8 cellular contexts compared by ENCODE assay signal in the genomic region with DNA sequence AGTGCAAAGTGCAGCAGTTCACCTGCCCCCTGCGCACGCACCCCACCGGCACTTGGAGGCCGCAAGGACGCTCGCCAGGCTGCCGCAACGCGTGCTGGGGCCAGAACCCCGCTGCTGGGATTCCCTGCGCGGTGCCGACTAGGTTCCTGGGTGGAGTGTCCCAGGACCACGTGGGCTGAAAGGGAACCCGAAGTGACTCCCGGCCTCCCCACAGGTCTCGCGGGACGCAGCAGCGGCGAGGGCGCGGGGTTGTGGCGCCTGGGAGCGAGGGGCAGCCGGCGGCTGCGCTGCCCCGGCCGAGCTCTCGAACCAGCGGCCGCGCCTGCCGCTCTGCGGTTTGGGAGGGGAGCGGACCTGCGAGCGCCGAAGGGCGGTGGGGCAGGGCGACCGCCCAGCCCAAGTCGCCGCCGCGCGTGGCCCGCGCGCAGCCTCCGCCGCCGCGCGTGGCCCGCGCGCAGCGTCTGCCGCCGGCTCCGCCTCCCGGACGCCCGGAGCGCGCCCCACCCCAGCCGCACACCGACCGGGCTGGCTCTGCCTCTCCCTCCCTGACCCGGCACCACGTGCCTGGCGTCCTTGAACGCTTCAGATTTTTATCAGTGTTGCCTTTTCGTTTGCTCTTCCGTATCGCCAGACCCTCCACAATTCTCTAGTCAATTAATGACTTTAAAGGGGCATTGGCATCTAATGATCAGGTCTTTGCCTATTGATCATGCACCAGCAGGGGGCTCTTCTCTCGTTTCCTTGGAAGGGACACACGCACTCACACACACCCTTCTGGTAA. TPM values are rescaled to one million over a fixed set of nuclear protein-coding genes. Genes with fewer than 3 reads are reported as not detected.
A peak's percentile ranks its signal among the peaks of the same experiment; 100 is the strongest.
DNase-seq lines count a peak whose midpoint lies in the region; ATAC-seq, FAIRE-seq and TF ChIP-seq lines count a peak whose summit lies in the region.

A gene (minus strand): TSS at position 475 of the 781 bp plus-strand sequence. CDS start 2,230 bp downstream, outside the sequence.

- no peaks in the 10 kb centered on the region for H3K4me1 Mint-ChIP-seq in activated T-helper 17 cell treated with anti-CD3 and anti-CD28 coated beads, Interleukin-2, amount 50 U/mL, for 72 hours

- H3K9ac ChIP-seq in neuronal stem cell (ENCODE audit: low read depth, low read length, poor library complexity) = peak within 1 kb of the TSS; percentile 77

- peak within 1 kb of the TSS; percentile 43 for H4K8ac ChIP-seq in neuronal stem cell (ENCODE audit: low read depth, low read length)

- no peaks in the 10 kb centered on the region for H3K9me3 ChIP-seq in neuronal stem cell (replicated peaks in 1 of 2; ENCODE audit: control insufficient read depth in 2 of 2, insufficient read depth in 1 of 2, low read depth in 1 of 2, low read length in 2 of 2)

- peaks cover 0 to 69% (median 10%) of the 10 kb centered on the region in 3 experiments for H3K27me3 ChIP-seq in neuronal stem cell (ENCODE audit: control insufficient read depth in 3 of 3, insufficient read depth in 3 of 3, low read depth in 1 of 3, low read length in 3 of 3)

- H3K27ac ChIP-seq in neuronal stem cell (replicated peaks; ENCODE audit: low read length) (no peak within 1 kb of the TSS), substantia nigra (ENCODE audit: low read depth, low read length, poor library complexity, severe bottlenecking) (peak within 1 kb of the TSS; percentile 90)

- WGBS in neuronal stem cell (ENCODE audit: extremely low coverage in 2 of 2, insufficient read length in 2 of 2, insufficient replicate concordance in 1 of 2), 2 donors = no CpG with 5 or more reads among the region's 80 CpGs

- DNase-seq in DMS79 (lab: John Stamatoyannopoulos, UW) (peak; percentile 13), HT1080 (ENCODE audit: low read depth) (peak; percentile 58), RCC 7860 (ENCODE audit: low spot score) (peak; percentile 20), fibroblast of villous mesenchyme (ENCODE audit: low read depth) (peak; percentile 29), neuronal stem cell (ENCODE audit: low spot score) (peak; percentile 69), substantia nigra (lab: John Stamatoyannopoulos, UW) (peak; percentile 24 to 88 (median 75))

- H2BK5ac ChIP-seq in neuronal stem cell (ENCODE audit: low read length) = no peak within 1 kb of the TSS

- no peaks in the 10 kb centered on the region for H3K9me3 Mint-ChIP-seq in activated T-helper 17 cell treated with anti-CD3 and anti-CD28 coated beads, Interleukin-2, amount 50 U/mL, for 72 hours

- no peaks in the 10 kb centered on the region for H3K36me3 ChIP-seq in neuronal stem cell (replicated peaks in 1 of 2; ENCODE audit: control insufficient read depth in 2 of 2, insufficient read depth in 2 of 2, low read length in 2 of 2)

- no peak within 1 kb of the TSS for H2AK5ac ChIP-seq in neuronal stem cell (ENCODE audit: low read depth, low read length)

- peaks cover 0 to 3% of the 10 kb centered on the region in 2 donors for H3K4me1 ChIP-seq in neuronal stem cell (ENCODE audit: control insufficient read depth in 2 of 2, insufficient read depth in 1 of 2, low read depth in 1 of 2, low read length in 2 of 2)

- H3K79me1 ChIP-seq in neuronal stem cell (ENCODE audit: low read depth, low read length) = no peaks in the 10 kb centered on the region

- peak within 1 kb of the TSS; percentile 96 for H3K18ac ChIP-seq in neuronal stem cell (ENCODE audit: low read length)

- peak within 1 kb of the TSS; percentile 85 for H2BK15ac ChIP-seq in neuronal stem cell (ENCODE audit: low read length)

- H3K36me3 Mint-ChIP-seq in activated T-helper 17 cell treated with anti-CD3 and anti-CD28 coated beads, Interleukin-2, amount 50 U/mL, for 72 hours (ENCODE audit: low read depth) = no peaks in the 10 kb centered on the region

- no peak within 1 kb of the TSS for H2BK12ac ChIP-seq in neuronal stem cell (ENCODE audit: low read length)

- no peak for FAIRE-seq in RCC 7860 (lab: Jason Lieb, UNC)

- peak within 1 kb of the TSS; percentile 94 for H3K14ac ChIP-seq in neuronal stem cell (ENCODE audit: low read length)

- no peaks in the 10 kb centered on the region for H3K27me3 Mint-ChIP-seq in activated T-helper 17 cell treated with anti-CD3 and anti-CD28 coated beads, Interleukin-2, amount 50 U/mL, for 72 hours

- H3K4me3 Mint-ChIP-seq in activated T-helper 17 cell treated with anti-CD3 and anti-CD28 coated beads, Interleukin-2, amount 50 U/mL, for 72 hours = peak within 1 kb of the TSS; percentile 89

- peak; percentile 96 for ATAC-seq in GM21390 (IDR thresholded peaks at IDR 0.05; ENCODE audit: unreplicated experiment)
- ATAC-seq in activated T-helper 17 cell treated with anti-CD3 and anti-CD28 coated beads, Interleukin-2, amount 50 U/mL, for 72 hours (replicated peaks) = peak; percentile 98

- H3K4ac ChIP-seq in neuronal stem cell (ENCODE audit: low read length) = no peak within 1 kb of the TSS

- H3K4me3 ChIP-seq in fibroblast of villous mesenchyme (ENCODE audit: low read depth, low read length) (peak within 1 kb of the TSS; percentile 65), neuronal stem cell (ENCODE audit: low read length in 2 of 2) (peak within 1 kb of the TSS; percentile 68 to 87)

- no peak within 1 kb of the TSS for H4K91ac ChIP-seq in neuronal stem cell (ENCODE audit: low read depth, low read length, poor library complexity)

- peak within 1 kb of the TSS; percentile 72 for H2BK120ac ChIP-seq in neuronal stem cell (ENCODE audit: low read depth, low read length)

- H2AFZ ChIP-seq in neuronal stem cell (ENCODE audit: low read length) = peak within 1 kb of the TSS; percentile 100

- TF ChIP-seq CTCF in fibroblast of villous mesenchyme (IDR thresholded peaks at IDR 0.05; ENCODE audit: insufficient read depth, low read depth, low read length) = peak; percentile 65

- H3K23ac ChIP-seq in neuronal stem cell (ENCODE audit: low read depth, low read length, poor library complexity) = peak within 1 kb of the TSS; percentile 93

- H3K27ac Mint-ChIP-seq in activated T-helper 17 cell treated with anti-CD3 and anti-CD28 coated beads, Interleukin-2, amount 50 U/mL, for 72 hours = peak within 1 kb of the TSS; percentile 93

- H3K4me2 ChIP-seq in neuronal stem cell (ENCODE audit: insufficient read depth, low read length, poor library complexity, severe bottlenecking) = peak within 1 kb of the TSS; percentile 86

RNA-seq across cellular contexts. Expression of the gene that starts here (rescaled TPM):
- 0.43 and 2.0 TPM in 2 replicates for total RNA-seq in HT1080 (2014; rRNA removed; shearing (Covaris generic))
- polyA plus RNA-seq in HT1080 (2015; cell fraction: cytosol; rRNA removed) = 2.2 and 2.8 TPM in 2 replicates
- polyA plus RNA-seq in HT1080 (2015; cell fraction: nucleus; rRNA removed) = 0.75 and 1.8 TPM in 2 replicates
- total RNA-seq in activated T-helper 17 cell treated with anti-CD3 and anti-CD28 coated beads, Interleukin-2, amount 50 U/mL, for 72 hours = 1 to 10 TPM; 1.3 to 2.4 TPM
- 0.32 and 0.43 TPM in 2 replicates for total RNA-seq in fibroblast of villous mesenchyme
- 0.31 TPM for polyA plus RNA-seq in neuronal stem cell (2013, experiment 1 of 2)
- polyA plus RNA-seq in neuronal stem cell (2013, experiment 2 of 2) = 0.35 TPM

Comparison
In these comparisons a context has a peak if more than half of its experiments do, and no peak if none do; other contexts are left out.
1. Peak in DNase-seq and H3K4me3 ChIP-seq in fibroblast of villous mesenchyme; RNA of the gene not detected or under 1 TPM.
2. DNase-seq: peak in every context shown above with its lines; median percentile 75 in substantia nigra; 69 in neuronal stem cell; 58 in HT1080; 29 in fibroblast of villous mesenchyme; 20 in RCC 7860; 13 in DMS79.